ENCODE assay signal across 1 cellular context in the genomic region with DNA sequence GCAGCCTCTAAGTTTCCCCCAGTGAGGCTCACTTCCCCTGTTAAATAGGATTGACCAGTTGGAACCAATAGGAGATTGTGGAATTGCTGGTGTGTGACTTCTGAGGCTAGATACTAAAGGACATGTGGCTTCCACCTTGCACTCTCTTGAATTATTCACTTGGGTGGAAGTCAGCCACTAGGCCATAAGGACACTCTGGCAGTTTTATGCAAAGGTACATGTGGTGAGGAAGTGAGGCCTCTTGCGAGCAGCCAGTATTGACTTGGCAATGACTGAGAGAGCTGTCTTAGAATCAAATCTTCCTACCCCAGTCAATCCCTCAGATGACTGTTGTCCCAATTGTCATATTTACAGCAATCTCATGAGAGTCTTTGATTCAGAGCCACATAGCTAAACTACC.
TF ChIP-seq lines count a peak whose summit lies in the region.

No MANE protein-coding gene starts in this region.

TF ChIP-seq in H1, 55 proteins besides CTCF, POLR2A, EP300 and RAD21 (continued from another document):
- no peak for TF ChIP-seq NANOG (IDR thresholded peaks at IDR 0.05; ENCODE audit: insufficient read depth, low read depth, low read length, poor library complexity, severe bottlenecking)
- TF ChIP-seq KDM4A (IDR thresholded peaks at IDR 0.05; ENCODE audit: low read depth, low read length, severe bottlenecking), result no peak
- TF ChIP-seq RBBP5 (IDR thresholded peaks at IDR 0.05; ENCODE audit: borderline replicate concordance, low read depth, low read length), result no peak
- no peak for TF ChIP-seq ASH2L (IDR thresholded peaks at IDR 0.05; ENCODE audit: low read length)
- no peak for TF ChIP-seq SIN3A (conservative IDR thresholded peaks at IDR 0.05 in 1 of 2, IDR thresholded peaks at IDR 0.05 in 1 of 2; ENCODE audit: low read depth in 1 of 2, low read length in 2 of 2)
